ENCODE assay signal across 15 cellular contexts in the genomic region with DNA sequence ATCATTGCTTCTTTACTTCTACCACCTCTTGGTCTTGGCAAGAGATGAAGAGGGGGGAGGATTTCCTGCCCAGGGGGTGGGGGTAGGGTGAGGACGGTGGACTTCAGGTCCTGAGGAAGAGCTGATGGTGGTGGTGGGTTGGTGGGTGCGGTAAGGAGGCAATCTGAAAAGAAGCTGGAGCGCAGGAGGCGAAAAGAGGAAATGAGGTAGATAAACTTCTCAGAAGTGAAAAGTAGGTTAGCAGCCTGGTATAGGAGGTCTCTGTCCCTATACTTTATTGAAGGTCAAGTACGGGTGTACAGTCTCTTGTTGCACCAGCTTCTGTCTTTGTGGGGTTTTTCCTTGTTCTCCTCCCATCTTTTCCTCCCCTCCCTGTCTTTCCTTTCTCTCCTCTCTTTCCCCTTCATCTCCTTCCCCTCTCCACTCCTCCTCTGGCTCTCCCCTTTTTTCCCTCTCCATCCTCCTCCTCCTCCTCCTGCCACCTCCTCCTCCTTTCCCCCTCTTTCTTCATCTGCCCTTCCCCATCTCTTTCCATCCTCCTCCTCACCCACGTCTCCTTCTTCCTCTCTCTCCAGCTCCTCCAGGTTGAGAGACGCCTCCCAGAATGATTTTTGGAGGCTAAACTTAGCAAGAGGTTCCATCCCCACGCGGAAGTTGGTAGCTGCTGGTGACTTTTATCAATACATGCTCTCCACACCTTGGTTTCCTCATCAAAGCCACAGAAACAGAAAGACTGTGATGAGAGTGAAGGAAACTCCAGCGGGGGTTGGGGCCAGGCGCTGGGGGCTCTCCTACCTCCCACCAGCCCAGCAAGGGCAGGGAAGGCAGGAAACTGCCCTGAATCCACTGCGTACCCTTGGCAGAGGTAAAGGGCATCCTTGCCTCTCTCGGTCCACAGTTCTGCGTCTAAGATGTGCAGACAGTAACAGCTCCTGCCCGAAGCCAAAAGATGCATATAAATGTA. TPM values are rescaled to one million over a fixed set of nuclear protein-coding genes. Genes with fewer than 3 reads are reported as not detected.
A peak's percentile ranks its signal among the peaks of the same experiment; 100 is the strongest.
DNase-seq lines count a peak whose midpoint lies in the region; ATAC-seq and TF ChIP-seq lines count a peak whose summit lies in the region.
"Had no signal": no experiment of that assay in that cellular context is flagged by ENCODE, and none has a peak within 500 bp of the region (broad histone marks: within the 10 kb centered on the region; RNA-seq: fewer than 3 reads in every experiment).

No MANE protein-coding gene starts in this region.

- ATAC-seq in HG02884 (IDR thresholded peaks at IDR 0.05; ENCODE audit: unreplicated experiment) (no peak), HG02678 (IDR thresholded peaks at IDR 0.05; ENCODE audit: unreplicated experiment) (no peak)

- H3K4me3 ChIP-seq in tibial artery = no peak overlapping the region
- H3K4me3 ChIP-seq: skin epidermis had no signal

- peaks cover 0 to 45% of the 10 kb centered on the region in 2 donors for H3K27me3 ChIP-seq in tibial artery

- H3K9me3 Mint-ChIP-seq in activated T-helper 2 cell treated with anti-CD3 and anti-CD28 coated beads, Interferon-gamma antibody, Interleukin-2, Interleukin-4, amounts not matched to agents 10 μg/mL and 5 μg/mL and 100 μg/mL, durations not matched to agents 14 hours and 24 hours and 36 hours = no peaks in the 10 kb centered on the region
- H3K9me3 Mint-ChIP-seq: type B pancreatic cell had no signal

- peak overlapping the region; percentile 76 for H3K4me3 Mint-ChIP-seq in activated T-helper 2 cell treated with anti-CD3 and anti-CD28 coated beads, Interferon-gamma antibody, Interleukin-2, Interleukin-4, amounts not matched to agents 10 μg/mL and 5 μg/mL and 100 μg/mL, durations not matched to agents 14 hours and 24 hours and 36 hours (ENCODE audit: low read depth)
- H3K4me3 Mint-ChIP-seq: type B pancreatic cell had no signal

- no peak overlapping the region for H3K27ac ChIP-seq in tibial artery
- H3K27ac ChIP-seq: WERI-Rb-1 had no signal

- H3K4me1 ChIP-seq in tibial artery = no peaks in the 10 kb centered on the region

- intact Hi-C loops in activated T-helper 2 cell treated with anti-CD3 and anti-CD28 coated beads, Interferon-gamma antibody, Interleukin-2, Interleukin-4, amounts not matched to agents 10 μg/mL and 5 μg/mL and 100 μg/mL, durations not matched to agents 14 hours and 24 hours and 36 hours (cut with micrococcal nuclease) = loop anchor here (1.0 kb wide), 4 partner anchors 9 to 24 kb away; a partner anchor contains a TSS
- intact Hi-C loops in tibial artery (cut with DNase I; ENCODE audit: low total_unique reads) = no loop called here

- peaks cover 63% of the 10 kb centered on the region for H3K4me1 Mint-ChIP-seq in activated T-helper 2 cell treated with anti-CD3 and anti-CD28 coated beads, Interferon-gamma antibody, Interleukin-2, Interleukin-4, amounts not matched to agents 10 μg/mL and 5 μg/mL and 100 μg/mL, durations not matched to agents 14 hours and 24 hours and 36 hours (ENCODE audit: low read depth)

- no peak for TF ChIP-seq CTCF in GM10266 (IDR thresholded peaks at IDR 0.05; ENCODE audit: control insufficient read depth, insufficient read depth, low read depth, missing control alignments)
- TF ChIP-seq CTCF in tibial artery (IDR thresholded peaks at IDR 0.05) = no peak

- H3K36me3 ChIP-seq in tibial artery = no peaks in the 10 kb centered on the region
- H3K36me3 ChIP-seq: WERI-Rb-1 had no signal

- peaks cover 0 to 4% (median 0%) of the 10 kb centered on the region in 3 donors for H3K9me3 ChIP-seq in tibial artery

- peak; percentile 57 for DNase-seq in GM10266 (ENCODE audit: extremely low spot score)
- peak; percentile 47 for DNase-seq in NOMO-1 treated with DMSO at 0.1 percent for 48 hours (lab: John Stamatoyannopoulos, UW; ENCODE audit: unreplicated experiment)
- peak; percentile 52 for DNase-seq in activated T-helper 2 cell treated with anti-CD3 and anti-CD28 coated beads, Interferon-gamma antibody, Interleukin-2, Interleukin-4, amounts not matched to agents 10 μg/mL and 5 μg/mL and 100 μg/mL, durations not matched to agents 14 hours and 24 hours and 36 hours (ENCODE audit: low spot score)
- peak; percentile 79 for DNase-seq in stimulated activated CD4-positive, alpha-beta T cell treated with anti-CD3 and anti-CD28 coated beads, Interleukin-15, amount 100 ng/mL, for 24 hours
- DNase-seq in HK-2 (ENCODE audit: unreplicated experiment) = no peak
- DNase-seq in tibial artery = no peak
- DNase-seq: cerebellar nuclear complex, Karpas-422, NCI-H526, WERI-Rb-1 had no signal

- H3K27ac Mint-ChIP-seq in activated T-helper 2 cell treated with anti-CD3 and anti-CD28 coated beads, Interferon-gamma antibody, Interleukin-2, Interleukin-4, amounts not matched to agents 10 μg/mL and 5 μg/mL and 100 μg/mL, durations not matched to agents 14 hours and 24 hours and 36 hours = peak overlapping the region; percentile 99
- H3K27ac Mint-ChIP-seq: type B pancreatic cell had no signal

- H3K27me3 Mint-ChIP-seq in activated T-helper 2 cell treated with anti-CD3 and anti-CD28 coated beads, Interferon-gamma antibody, Interleukin-2, Interleukin-4, amounts not matched to agents 10 μg/mL and 5 μg/mL and 100 μg/mL, durations not matched to agents 14 hours and 24 hours and 36 hours (ENCODE audit: low read depth) = no peaks in the 10 kb centered on the region

- H3K36me3 Mint-ChIP-seq in activated T-helper 2 cell treated with anti-CD3 and anti-CD28 coated beads, Interferon-gamma antibody, Interleukin-2, Interleukin-4, amounts not matched to agents 10 μg/mL and 5 μg/mL and 100 μg/mL, durations not matched to agents 14 hours and 24 hours and 36 hours (ENCODE audit: low read depth) = peaks cover 26% of the 10 kb centered on the region
- H3K36me3 Mint-ChIP-seq: type B pancreatic cell had no signal

RNA-seq across cellular contexts. Expression of a gene that starts 15.3 kb away (rescaled TPM):
- total RNA-seq in activated T-helper 2 cell treated with anti-CD3 and anti-CD28 coated beads, Interferon-gamma antibody, Interleukin-2, Interleukin-4, amounts not matched to agents 10 μg/mL and 5 μg/mL and 100 μg/mL, durations not matched to agents 14 hours and 24 hours and 36 hours = 99.5 and 102 TPM in 2 replicates
- total RNA-seq: frontal cortex had no signal

Comparison
In these comparisons a context has a peak if more than half of its experiments do, and no peak if none do; other contexts are left out.
1. DNase-seq: peak in GM10266 (single experiment), NOMO-1 treated with DMSO at 0.1 percent for 48 hours (single experiment), activated T-helper 2 cell treated with anti-CD3 and anti-CD28 coated beads, Interferon-gamma antibody, Interleukin-2, Interleukin-4, amounts not matched to agents 10 μg/mL and 5 μg/mL and 100 μg/mL, durations not matched to agents 14 hours and 24 hours and 36 hours (single experiment) and stimulated activated CD4-positive, alpha-beta T cell treated with anti-CD3 and anti-CD28 coated beads, Interleukin-15, amount 100 ng/mL, for 24 hours (single experiment); none in HK-2 (single experiment) and tibial artery (0 of 2).